ENCODE assay signal across 8 cellular contexts in the genomic region with DNA sequence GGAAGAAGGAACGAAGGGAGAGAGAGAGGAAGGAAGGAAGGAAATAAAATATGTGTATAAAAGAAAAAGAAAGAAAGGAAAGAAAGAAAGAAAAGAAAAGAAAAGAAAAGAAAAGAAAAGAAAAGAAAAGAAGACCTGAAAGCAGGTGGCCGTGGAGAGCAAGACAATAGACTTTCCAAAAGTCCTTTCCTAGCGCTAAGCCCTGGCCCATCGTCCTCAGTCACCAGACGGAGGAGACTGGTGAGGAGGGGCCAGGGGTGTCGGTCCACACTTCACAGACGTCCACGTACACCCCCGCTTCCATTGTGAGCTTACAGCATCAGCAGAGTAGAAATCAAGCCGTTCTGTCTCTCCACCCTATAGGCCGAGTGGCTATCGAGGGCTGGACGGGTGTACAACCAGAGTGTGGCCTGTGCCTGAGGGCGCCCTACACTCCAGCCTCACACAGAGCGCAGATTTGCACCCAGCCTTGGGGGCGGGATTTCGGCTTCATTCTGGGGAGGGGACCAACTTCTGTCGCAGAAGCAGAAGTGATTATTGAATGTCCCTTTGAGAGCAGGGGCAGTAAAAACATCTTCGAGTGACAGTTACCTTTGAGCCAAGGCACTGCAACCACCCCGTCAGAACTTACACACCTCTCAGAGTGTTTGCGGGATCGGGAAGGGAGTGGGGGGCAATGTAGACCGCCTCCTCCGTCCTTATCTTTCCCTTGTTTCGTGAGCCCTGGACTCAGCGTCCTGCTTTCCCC. TPM values are rescaled to one million over a fixed set of nuclear protein-coding genes. Genes with fewer than 3 reads are reported as not detected.
A peak's percentile ranks its signal among the peaks of the same experiment; 100 is the strongest.
DNase-seq lines count a peak whose midpoint lies in the region; ATAC-seq and TF ChIP-seq lines count a peak whose summit lies in the region.

No MANE protein-coding gene starts in this region.

- H3K4me1 Mint-ChIP-seq in mesothelial cell of epicardium = peaks cover 5% of the 10 kb centered on the region

- DNase-seq in right atrium auricular region (ENCODE audit: low spot score) (no peak), Right ventricle myocardium inferior (ENCODE audit: missing footprints) (no peak), astrocyte of the spinal cord (ENCODE audit: low read depth, low spot score) (no peak), mesothelial cell of epicardium (ENCODE audit: low spot score in 2 of 2, unreplicated experiment in 2 of 2) (no peak), vagina (ENCODE audit: extremely low spot score in 2 of 2) (no peak), putamen (ENCODE audit: low spot score) (no peak)
- no peak for DNase-seq in activated CD4-positive, alpha-beta T cell treated with anti-CD3 and anti-CD28 coated beads for 48 hours

- in situ Hi-C loops in astrocyte of the spinal cord (cut with HindIII; ENCODE audit: low sequenced_read_pairs) = no loop called here

- H3K36me3 ChIP-seq in right atrium auricular region = no peaks in the 10 kb centered on the region
- no peaks in the 10 kb centered on the region for H3K36me3 ChIP-seq in vagina

- H3K4me3 ChIP-seq in right atrium auricular region (peak overlapping the region; percentile 38 to 60), astrocyte of the spinal cord (ENCODE audit: low read depth, low read length) (peak overlapping the region; percentile 50), vagina (peak overlapping the region; percentile 46)

- no peak for TF ChIP-seq POLR2A in vagina (IDR thresholded peaks at IDR 0.05)

- peaks cover 98% of the 10 kb centered on the region for H3K27me3 Mint-ChIP-seq in mesothelial cell of epicardium (ENCODE audit: low read depth)

- no peaks in the 10 kb centered on the region for H3K9me3 Mint-ChIP-seq in mesothelial cell of epicardium

- ATAC-seq in Right ventricle myocardium inferior (no peak), GM21526 (IDR thresholded peaks at IDR 0.05; ENCODE audit: low FRiP score, unreplicated experiment) (no peak)

- H3K27ac Mint-ChIP-seq in mesothelial cell of epicardium = no peak overlapping the region

- no peak for TF ChIP-seq CTCF in right atrium auricular region (IDR thresholded peaks at IDR 0.05)
- TF ChIP-seq CTCF in astrocyte of the spinal cord (IDR thresholded peaks at IDR 0.05; ENCODE audit: low read depth, low read length) = no peak
- TF ChIP-seq CTCF in mesothelial cell of epicardium (IDR thresholded peaks at IDR 0.05; ENCODE audit: unreplicated experiment) = no peak
- TF ChIP-seq CTCF in vagina (IDR thresholded peaks at IDR 0.05) = no peak

- H3K27ac ChIP-seq in right atrium auricular region (no peak overlapping the region), vagina (no peak overlapping the region)

- no peaks in the 10 kb centered on the region for H3K36me3 Mint-ChIP-seq in mesothelial cell of epicardium

- H3K9me3 ChIP-seq in right atrium auricular region (no peaks in the 10 kb centered on the region), vagina (no peaks in the 10 kb centered on the region)

- H3K27me3 ChIP-seq in right atrium auricular region (peaks cover 30 to 38% of the 10 kb centered on the region in 2 donors), vagina (no peaks in the 10 kb centered on the region)

- H3K4me3 Mint-ChIP-seq in mesothelial cell of epicardium = peak overlapping the region; percentile 69

- intact Hi-C loops in Right ventricle myocardium inferior (cut with DNase I) = no loop called here
- intact Hi-C loops in vagina (cut with DNase I) = no loop called here

- peaks cover 0 to 14% of the 10 kb centered on the region in 2 donors for H3K4me1 ChIP-seq in right atrium auricular region
- H3K4me1 ChIP-seq in vagina = peaks cover 11% of the 10 kb centered on the region

RNA-seq across cellular contexts. Expression of gene BSX, which starts 2.0 kb away (rescaled TPM):
- total RNA-seq in right atrium auricular region = not detected
- not detected for total RNA-seq in Right ventricle myocardium inferior
- not detected in 3 replicates for total RNA-seq in mesothelial cell of epicardium
- total RNA-seq in vagina = not detected
